15 cellular contexts compared by ENCODE assay signal in the genomic region with DNA sequence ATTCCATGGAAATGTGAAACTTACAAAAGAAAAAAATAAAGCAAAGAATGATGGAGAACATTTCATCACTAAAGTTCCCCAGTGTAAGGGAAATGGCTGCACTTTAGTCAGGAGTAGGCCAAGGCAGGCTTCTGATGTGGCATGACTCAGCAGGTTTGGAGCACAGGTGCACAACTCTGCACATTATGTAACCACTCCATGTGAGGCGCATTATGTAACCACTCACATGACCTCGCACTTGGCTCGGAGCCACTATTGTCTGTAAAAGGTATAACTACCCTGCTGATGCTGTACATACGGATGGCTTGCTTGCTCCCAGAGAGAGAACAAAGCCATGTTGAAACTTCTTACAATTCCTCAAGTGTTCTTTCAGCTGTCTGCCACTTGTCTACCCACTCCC.
DNase-seq lines count a peak whose midpoint lies in the region; ATAC-seq and TF ChIP-seq lines count a peak whose summit lies in the region.
"Had no signal": no experiment of that assay in that cellular context is flagged by ENCODE, and none has a peak within 500 bp of the region (broad histone marks: within the 10 kb centered on the region; RNA-seq: fewer than 3 reads in every experiment).

No MANE protein-coding gene starts in this region.

- H3K4me1 Mint-ChIP-seq in MCF 10A (ENCODE audit: insufficient read depth, unreplicated experiment) (peaks cover 7% of the 10 kb centered on the region), type B pancreatic cell (ENCODE audit: unreplicated experiment) (no peaks in the 10 kb centered on the region)
- H3K4me1 Mint-ChIP-seq: activated B cell treated with CpG ODN at 0.5 μM for 24 hours, IgD-negative memory B cell had no signal

- H3K4me3 ChIP-seq in breast epithelium (no peak overlapping the region), PC-3 (ENCODE audit: low read length) (no peak overlapping the region), upper lobe of right lung (no peak overlapping the region)
- H3K4me3 ChIP-seq: heart right ventricle had no signal

- no TSS peak for BruUV-seq in MCF 10A (replicated peaks; lab: Mats Ljungman, UMichigan)
- no TSS peak for BruUV-seq in PC-3 (replicated peaks; lab: Mats Ljungman, UMichigan)

- H3K4me2 ChIP-seq in PC-3 (ENCODE audit: low read length), result no peak overlapping the region

- H3K9me3 ChIP-seq in breast epithelium (peaks cover 0 to 25% of the 10 kb centered on the region in 2 donors), PC-3 (ENCODE audit: low read length) (no peaks in the 10 kb centered on the region), upper lobe of right lung (no peaks in the 10 kb centered on the region)

- H3K79me2 ChIP-seq in PC-3 (ENCODE audit: low read length), result no peaks in the 10 kb centered on the region

- H3K27ac Mint-ChIP-seq in MCF 10A (ENCODE audit: low read depth, unreplicated experiment) (no peak overlapping the region), type B pancreatic cell (no peak overlapping the region)
- H3K27ac Mint-ChIP-seq: activated B cell treated with CpG ODN at 0.5 μM for 24 hours; activated T-helper 2 cell treated with anti-CD3 and anti-CD28 coated beads, Interferon-gamma antibody, Interleukin-2, Interleukin-4, amounts not matched to agents 10 μg/mL and 5 μg/mL and 100 μg/mL, durations not matched to agents 14 hours and 24 hours and 36 hours; IgD-negative memory B cell; naive thymus-derived CD4-positive, alpha-beta T cell; stimulated activated naive CD8-positive, alpha-beta T cell treated with anti-CD3 and anti-CD28 coated beads, Interleukin-15, Interleukin-2, amounts not matched to agents 100 ng/mL and 50 ng/mL, for 24 hours had no signal

- DNase-seq in MCF 10A (ENCODE audit: unreplicated experiment) (peak; percentile 86), breast epithelium (ENCODE audit: low spot score in 2 of 2) (no peak), PC-3 (peak; percentile 35), upper lobe of right lung (no peak), type B pancreatic cell (ENCODE audit: extremely low spot score, unreplicated experiment) (no peak)
- DNase-seq: activated B cell treated with CpG ODN at 0.5 μM for 24 hours; heart right ventricle; stimulated activated CD4-positive, alpha-beta T cell treated with anti-CD3 and anti-CD28 coated beads, Interleukin-15, amount 100 ng/mL, for 24 hours had no signal

- POLR2A ChIA-PET in MCF 10A (lab: Yijun Ruan, JAX) (no interaction called here), PC-3 (lab: Charles Lee; ENCODE audit: unreplicated experiment) (no interaction called here)

- no peaks in the 10 kb centered on the region for H4K20me1 ChIP-seq in PC-3 (ENCODE audit: low read length)

- intact Hi-C loops in MCF 10A (cut with micrococcal nuclease) (loop anchor here (1.0 to 5.0 kb wide), 7 partner anchors 91 to 1867 kb away; a partner anchor contains a TSS), breast epithelium (cut with DNase I; ENCODE audit: low total_unique reads) (no loop called here), PC-3 (cut with micrococcal nuclease) (loop anchor here (1.0 to 2.0 kb wide), 2 partner anchors 346 to 777 kb away; no protein-coding TSS in a partner anchor), upper lobe of right lung (cut with DNase I) (no loop called here)

- no peaks in the 10 kb centered on the region for H3K27me3 ChIP-seq in breast epithelium
- no peaks in the 10 kb centered on the region for H3K27me3 ChIP-seq in PC-3 (ENCODE audit: low read length)
- H3K27me3 ChIP-seq in upper lobe of right lung, result no peaks in the 10 kb centered on the region
- H3K27me3 ChIP-seq: heart right ventricle had no signal

- H3K36me3 ChIP-seq in breast epithelium (no peaks in the 10 kb centered on the region), PC-3 (ENCODE audit: low read depth, low read length) (no peaks in the 10 kb centered on the region), upper lobe of right lung (no peaks in the 10 kb centered on the region)
- H3K36me3 ChIP-seq: heart right ventricle had no signal

- no peak for ATAC-seq in PC-3
- ATAC-seq in esophagus mucosa, result peak; percentile 81
- peak; percentile 42 for ATAC-seq in upper lobe of right lung
- ATAC-seq in GM21390 (IDR thresholded peaks at IDR 0.05; ENCODE audit: unreplicated experiment), result no peak
- ATAC-seq in GM19467 (IDR thresholded peaks at IDR 0.05; ENCODE audit: unreplicated experiment), result no peak

- H3K9ac ChIP-seq in PC-3 (ENCODE audit: low read length), result no peak overlapping the region

- no peaks in the 10 kb centered on the region for H3K9me3 Mint-ChIP-seq in MCF 10A (ENCODE audit: unreplicated experiment)
- no peaks in the 10 kb centered on the region for H3K9me3 Mint-ChIP-seq in type B pancreatic cell
- H3K9me3 Mint-ChIP-seq: activated B cell treated with CpG ODN at 0.5 μM for 24 hours; activated T-helper 2 cell treated with anti-CD3 and anti-CD28 coated beads, Interferon-gamma antibody, Interleukin-2, Interleukin-4, amounts not matched to agents 10 μg/mL and 5 μg/mL and 100 μg/mL, durations not matched to agents 14 hours and 24 hours and 36 hours; stimulated activated naive CD8-positive, alpha-beta T cell treated with anti-CD3 and anti-CD28 coated beads, Interleukin-15, Interleukin-2, amounts not matched to agents 100 ng/mL and 50 ng/mL, for 24 hours had no signal

- no peak overlapping the region for H3K27ac ChIP-seq in breast epithelium
- H3K27ac ChIP-seq in PC-3 (ENCODE audit: low read length), result no peak overlapping the region
- H3K27ac ChIP-seq in upper lobe of right lung, result no peak overlapping the region
- H3K27ac ChIP-seq: heart right ventricle had no signal

- no peak overlapping the region for H2AFZ ChIP-seq in PC-3 (ENCODE audit: low read length)

- H3K9me2 ChIP-seq in PC-3 (replicated peaks; ENCODE audit: low read length), result no peaks in the 10 kb centered on the region

- H3K27me3 Mint-ChIP-seq in MCF 10A (ENCODE audit: insufficient read depth, unreplicated experiment) (no peaks in the 10 kb centered on the region), type B pancreatic cell (no peaks in the 10 kb centered on the region)
- H3K27me3 Mint-ChIP-seq: activated B cell treated with CpG ODN at 0.5 μM for 24 hours; IgD-negative memory B cell; naive thymus-derived CD4-positive, alpha-beta T cell; stimulated activated naive CD8-positive, alpha-beta T cell treated with anti-CD3 and anti-CD28 coated beads, Interleukin-15, Interleukin-2, amounts not matched to agents 100 ng/mL and 50 ng/mL, for 24 hours had no signal

- H3K4me3 Mint-ChIP-seq in MCF 10A (ENCODE audit: unreplicated experiment) (no peak overlapping the region), type B pancreatic cell (no peak overlapping the region)
- H3K4me3 Mint-ChIP-seq: activated B cell treated with CpG ODN at 0.5 μM for 24 hours; IgD-negative memory B cell; naive thymus-derived CD4-positive, alpha-beta T cell; stimulated activated naive CD8-positive, alpha-beta T cell treated with anti-CD3 and anti-CD28 coated beads, Interleukin-15, Interleukin-2, amounts not matched to agents 100 ng/mL and 50 ng/mL, for 24 hours had no signal

- CTCF ChIA-PET in MCF 10A (lab: Yijun Ruan, JAX) (interaction anchor here (0.6 to 3.2 kb wide), 11 partner anchors 10 to 1873 kb away, joined by 3 to 28 read pairs (median 5); no protein-coding TSS in a partner anchor), PC-3 (lab: Charles Lee) (no interaction called here)

- no peaks in the 10 kb centered on the region for H3K36me3 Mint-ChIP-seq in MCF 10A (ENCODE audit: insufficient read depth, unreplicated experiment)
- no peaks in the 10 kb centered on the region for H3K36me3 Mint-ChIP-seq in type B pancreatic cell
- H3K36me3 Mint-ChIP-seq: IgD-negative memory B cell; naive thymus-derived CD4-positive, alpha-beta T cell had no signal

- H3F3A ChIP-seq in PC-3 (ENCODE audit: low read length, unreplicated experiment), result no peaks in the 10 kb centered on the region

- H3K4me1 ChIP-seq in breast epithelium, result no peaks in the 10 kb centered on the region
- H3K4me1 ChIP-seq in PC-3 (ENCODE audit: insufficient read depth, low read length), result no peaks in the 10 kb centered on the region
- no peaks in the 10 kb centered on the region for H3K4me1 ChIP-seq in upper lobe of right lung
- H3K4me1 ChIP-seq: heart right ventricle had no signal

- no peak for TF ChIP-seq POLR2A in breast epithelium (IDR thresholded peaks at IDR 0.05)

- no peak for TF ChIP-seq CTCF in MCF 10A (IDR thresholded peaks at IDR 0.05; ENCODE audit: unreplicated experiment)
- no peak for TF ChIP-seq CTCF in breast epithelium (IDR thresholded peaks at IDR 0.05)
- no peak for TF ChIP-seq CTCF in PC-3 (conservative IDR thresholded peaks at IDR 0.05; ENCODE audit: low read depth, low read length)
- TF ChIP-seq CTCF in upper lobe of right lung (IDR thresholded peaks at IDR 0.05), result no peak
- TF ChIP-seq CTCF in type B pancreatic cell (conservative IDR thresholded peaks at IDR 0.05), result no peak

Comparison
In these comparisons a context has a peak if more than half of its experiments do, and no peak if none do; other contexts are left out.
1. DNase-seq: peak in MCF 10A (single experiment) and PC-3 (single experiment); none in breast epithelium (0 of 2), upper lobe of right lung (single experiment) and type B pancreatic cell (single experiment).
2. intact Hi-C loops: an anchor here in MCF 10A (1.0 to 5.0 kb wide) and PC-3 (1.0 to 2.0 kb wide); none called in breast epithelium and upper lobe of right lung.
3. ATAC-seq: peak in esophagus mucosa (single experiment) and upper lobe of right lung (single experiment); none in PC-3 (single experiment), GM21390 (single experiment) and GM19467 (single experiment).